In the genomic region with DNA sequence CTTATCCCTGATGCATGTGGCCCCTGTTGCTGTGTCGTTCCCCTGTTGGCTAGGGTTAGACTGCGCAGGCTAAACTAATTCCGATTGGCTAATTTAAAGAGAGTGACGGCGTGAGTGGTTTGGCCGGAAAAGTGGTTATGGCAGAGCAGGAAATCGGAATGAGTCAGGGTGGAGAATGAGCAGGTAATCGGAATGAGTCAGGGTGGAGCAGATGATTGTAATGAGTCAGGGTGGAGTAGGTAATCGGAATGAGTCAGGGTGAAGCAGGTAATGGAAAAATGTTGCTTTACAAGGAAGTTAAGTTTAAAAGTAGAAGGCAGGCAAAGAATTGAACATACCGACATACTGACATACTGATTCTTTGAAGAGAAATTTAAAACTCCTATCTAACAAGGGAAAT, we compare ENCODE assay signal across 7 cellular contexts.
DNase-seq lines count a peak whose midpoint lies in the region; ATAC-seq and TF ChIP-seq lines count a peak whose summit lies in the region.
"Not testable (repeated sequence)": the region's sequence is repeated elsewhere in the genome, so short reads cannot be mapped to it uniquely, and the experiment has no call there.

No MANE protein-coding gene starts in this region.

- in situ Hi-C loops in Panc1 (cut with HindIII; ENCODE audit: low pct_unique_long_range_greater_than_20kb, low sequenced_read_pairs); mammary epithelial cell (cut with MboI; ENCODE audit: low sequenced_read_pairs in 2 of 2): not testable (repeated sequence)

- not testable (repeated sequence) for H4K91ac ChIP-seq in trophoblast cell (ENCODE audit: low read depth, low read length)

- H3K4me1 ChIP-seq in Panc1 (ENCODE audit: control insufficient read depth, insufficient read depth, low read length) = not testable (repeated sequence)
- peaks cover 11% of the 10 kb centered on the region for H3K4me1 ChIP-seq in mammary epithelial cell (ENCODE audit: insufficient read depth, low read length)
- peaks cover 3 to 11% of the 10 kb centered on the region in 2 experiments for H3K4me1 ChIP-seq in trophoblast cell (ENCODE audit: control insufficient read depth in 1 of 2, insufficient read depth in 2 of 2, low read length in 2 of 2)

- not testable (repeated sequence) for H4K12ac ChIP-seq in trophoblast cell (ENCODE audit: low read depth, low read length)

- H3K4me3 Mint-ChIP-seq in Calu3 (ENCODE audit: low read depth, unreplicated experiment); activated CD4-positive, alpha-beta T cell treated with anti-CD3 and anti-CD28 coated beads for 36 hours: not testable (repeated sequence)

- CTCF ChIA-PET in Calu3 (lab: Charles Lee); Panc1 (lab: Charles Lee); activated CD4-positive, alpha-beta T cell treated with anti-CD3 and anti-CD28 coated beads for 36 hours (lab: Charles Lee); mammary epithelial cell (lab: Charles Lee; ENCODE audit: low non-redundant PET): not testable (repeated sequence)

- not testable (repeated sequence) for H3K27me3 Mint-ChIP-seq in Calu3 (ENCODE audit: unreplicated experiment); activated CD4-positive, alpha-beta T cell treated with anti-CD3 and anti-CD28 coated beads for 36 hours

- intact Hi-C loops in Calu3 (cut with micrococcal nuclease; ENCODE audit: unreplicated experiment); Panc1 (cut with micrococcal nuclease; ENCODE audit: unreplicated experiment); activated CD4-positive, alpha-beta T cell treated with anti-CD3 and anti-CD28 coated beads for 36 hours (cut with DNase I, micrococcal nuclease); mammary epithelial cell (cut with micrococcal nuclease): not testable (repeated sequence)

- H3K79me2 ChIP-seq in mammary epithelial cell (ENCODE audit: insufficient read depth, low read length); trophoblast cell (ENCODE audit: control insufficient read depth, insufficient read depth, low read length, poor library complexity): not testable (repeated sequence)

- H3K9me3 ChIP-seq in Panc1 (ENCODE audit: control insufficient read depth, insufficient read depth, low read depth, low read length); trophoblast cell (ENCODE audit: insufficient read depth, low read depth, low read length): not testable (repeated sequence)
- H3K9me3 ChIP-seq in mammary epithelial cell (replicated peaks; ENCODE audit: insufficient read depth, low read length) = peaks cover 10% of the 10 kb centered on the region

- H3K23ac ChIP-seq in trophoblast cell (ENCODE audit: low read length) = not testable (repeated sequence)

- H3K36me3 ChIP-seq in Panc1 (ENCODE audit: control insufficient read depth, insufficient read depth, low read length); mammary epithelial cell (ENCODE audit: insufficient read depth, low read length); trophoblast cell (ENCODE audit: control insufficient read depth in 1 of 2, insufficient read depth in 2 of 2, low read length in 2 of 2): not testable (repeated sequence)

- H3K9me3 Mint-ChIP-seq in Calu3 (ENCODE audit: low read depth, unreplicated experiment); activated CD4-positive, alpha-beta T cell treated with anti-CD3 and anti-CD28 coated beads for 36 hours (ENCODE audit: low read depth): not testable (repeated sequence)

- H3K18ac ChIP-seq in trophoblast cell (ENCODE audit: low read length) = not testable (repeated sequence)

- not testable (repeated sequence) for ATAC-seq in Panc1; activated CD4-positive, alpha-beta T cell treated with anti-CD3 and anti-CD28 coated beads for 36 hours

- not testable (repeated sequence) for H3K79me1 ChIP-seq in trophoblast cell (ENCODE audit: low read length)

- dilution Hi-C loops in mammary epithelial cell (cut with HindIII; ENCODE audit: low sequenced_read_pairs) = not testable (repeated sequence)

- H3K14ac ChIP-seq in trophoblast cell (ENCODE audit: low read length) = not testable (repeated sequence)

- not testable (repeated sequence) for H4K20me1 ChIP-seq in mammary epithelial cell (ENCODE audit: insufficient read depth, low read length)

- H3K4ac ChIP-seq in trophoblast cell (ENCODE audit: low read depth, low read length) = not testable (repeated sequence)

- not testable (repeated sequence) for H3K27ac Mint-ChIP-seq in Calu3 (ENCODE audit: unreplicated experiment); activated CD4-positive, alpha-beta T cell treated with anti-CD3 and anti-CD28 coated beads for 36 hours

- not testable (repeated sequence) for H2BK120ac ChIP-seq in trophoblast cell (ENCODE audit: insufficient read depth, low read length, poor library complexity)

- H2BK5ac ChIP-seq in trophoblast cell (ENCODE audit: low read depth, low read length, poor library complexity) = not testable (repeated sequence)

- not testable (repeated sequence) for H3K4me2 ChIP-seq in mammary epithelial cell (ENCODE audit: insufficient read depth, low read depth, low read length); trophoblast cell (ENCODE audit: low read length)

- peaks cover 12% of the 10 kb centered on the region for H3K4me1 Mint-ChIP-seq in Calu3 (ENCODE audit: low read depth, unreplicated experiment)
- H3K4me1 Mint-ChIP-seq in activated CD4-positive, alpha-beta T cell treated with anti-CD3 and anti-CD28 coated beads for 36 hours = not testable (repeated sequence)

- H3K27me3 ChIP-seq in Panc1 (ENCODE audit: control insufficient read depth, insufficient read depth, low read length); mammary epithelial cell (ENCODE audit: insufficient read depth, low read length); trophoblast cell (ENCODE audit: insufficient read depth, low read length): not testable (repeated sequence)

- 70% methylated on average over 10 of the region's 10 CpGs for WGBS in mammary epithelial cell (ENCODE audit: low coverage, missing lambda C conversion rate)
- no CpG with 5 or more reads among the region's 10 CpGs for WGBS in trophoblast cell (ENCODE audit: extremely low coverage, insufficient coverage, insufficient read length)

- H3K27ac ChIP-seq in Panc1 (ENCODE audit: low read length); trophoblast cell (ENCODE audit: low read depth, low read length): not testable (repeated sequence)
- peak overlapping the region; percentile 39 for H3K27ac ChIP-seq in mammary epithelial cell (ENCODE audit: insufficient read depth, low read depth, low read length)

- DNase-seq in Calu3 = peak; percentile 41
- DNase-seq in HK-2 (ENCODE audit: unreplicated experiment) = peak; percentile 34
- DNase-seq in Panc1 (ENCODE audit: low read depth, low spot score) = peak; percentile 12
- DNase-seq in activated CD4-positive, alpha-beta T cell treated with anti-CD3 and anti-CD28 coated beads for 36 hours = peak; percentile 5
- DNase-seq in mammary epithelial cell = peak; percentile 77
- DNase-seq in glomerular visceral epithelial cell (ENCODE audit: extremely low spot score) = peak; percentile 16
- DNase-seq in trophoblast cell = peak; percentile 55 to 85

- POLR2A ChIA-PET in Panc1 (lab: Charles Lee); activated CD4-positive, alpha-beta T cell treated with anti-CD3 and anti-CD28 coated beads for 36 hours (lab: Charles Lee): not testable (repeated sequence)

- H3K4me3 ChIP-seq in Panc1 (ENCODE audit: low read depth in 2 of 2, low read length in 2 of 2); mammary epithelial cell (replicated peaks in 1 of 3; ENCODE audit: insufficient read depth in 1 of 3, low read depth in 2 of 3, low read length in 3 of 3); trophoblast cell (ENCODE audit: low read depth, low read length): not testable (repeated sequence)

- H2BK12ac ChIP-seq in trophoblast cell (ENCODE audit: low read length) = not testable (repeated sequence)

- H3K9ac ChIP-seq in mammary epithelial cell (ENCODE audit: insufficient read depth, low read length); trophoblast cell (ENCODE audit: low read length): not testable (repeated sequence)

- H4K8ac ChIP-seq in trophoblast cell (ENCODE audit: low read depth, low read length) = not testable (repeated sequence)

- TF ChIP-seq CTCF in Calu3 (IDR thresholded peaks at IDR 0.05; ENCODE audit: unreplicated experiment); Panc1 (IDR thresholded peaks at IDR 0.05); mammary epithelial cell (conservative IDR thresholded peaks at IDR 0.05 in 1 of 2, IDR thresholded peaks at IDR 0.05 in 1 of 2; ENCODE audit: extremely low read depth in 1 of 2, insufficient read depth in 1 of 2, low read depth in 1 of 2, low read length in 2 of 2): not testable (repeated sequence)

- H2AK5ac ChIP-seq in trophoblast cell (ENCODE audit: low read length) = not testable (repeated sequence)

- H3K36me3 Mint-ChIP-seq in Calu3 (ENCODE audit: insufficient read depth, unreplicated experiment); activated CD4-positive, alpha-beta T cell treated with anti-CD3 and anti-CD28 coated beads for 36 hours (ENCODE audit: low read depth): not testable (repeated sequence)

- H2AFZ ChIP-seq in mammary epithelial cell (ENCODE audit: low read depth, low read length); trophoblast cell (ENCODE audit: insufficient read depth, low read length, poor library complexity): not testable (repeated sequence)

- BruUV-seq in Calu3 (replicated peaks; lab: Mats Ljungman, UMichigan); Panc1 (replicated peaks; lab: Mats Ljungman, UMichigan); mammary epithelial cell (replicated peaks; lab: Mats Ljungman, UMichigan): not testable (repeated sequence)

Comparison
In these comparisons a context has a peak if more than half of its experiments do, and no peak if none do; other contexts are left out.
1. DNase-seq: peak in every context shown above with its lines; median percentile 77 in mammary epithelial cell; 70 in trophoblast cell; 41 in Calu3; 34 in HK-2; 16 in glomerular visceral epithelial cell; 12 in Panc1; 5 in activated CD4-positive, alpha-beta T cell treated with anti-CD3 and anti-CD28 coated beads for 36 hours.